33 cellular contexts compared by ENCODE assay signal in the genomic region with DNA sequence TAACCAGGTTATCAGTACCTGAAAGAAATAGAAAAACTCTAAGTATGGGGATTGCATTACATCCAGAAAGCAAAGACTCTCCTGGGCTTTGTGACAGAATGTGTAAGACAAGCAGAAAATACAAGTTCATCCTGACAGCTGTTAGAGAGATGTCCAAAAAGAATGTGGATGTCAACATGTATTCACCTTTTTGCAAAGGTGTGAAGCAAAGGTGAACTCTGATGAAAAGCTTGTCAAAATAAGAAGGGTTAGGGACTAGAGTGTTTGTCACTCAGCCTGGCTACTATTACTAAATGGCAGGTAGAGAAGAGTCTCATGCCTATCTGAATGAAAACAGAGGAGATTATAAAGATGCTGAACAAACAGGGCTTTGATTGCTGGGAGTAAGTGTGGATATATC.
"Had no signal": no experiment of that assay in that cellular context is flagged by ENCODE, and none has a peak within 500 bp of the region (broad histone marks: within the 10 kb centered on the region; RNA-seq: fewer than 3 reads in every experiment).

No MANE protein-coding gene starts in this region.

- H3K36me3 ChIP-seq: MG63 had no signal

- H3K9me3 ChIP-seq: MG63 had no signal

- H3K4me3 ChIP-seq: MG63 had no signal

- H3K27me3 ChIP-seq: MG63 had no signal

- DNase-seq: Karpas-422, Kasumi-1, KG1, MG63, MM.1S, MV-4-11, NCI-H1048, NCI-H1092, NCI-H1092 treated with DMSO at 0.1 percent for 48 hours, NCI-H1105, NCI-H1105 treated with DMSO at 0.1 percent for 48 hours, NCI-H1417, NCI-H1417 treated with DMSO at 0.1 percent for 48 hours, NCI-H1436, NCI-H1436 treated with DMSO at 0.1 percent for 48 hours, NCI-H1694, NCI-H1694 treated with DMSO at 0.1 percent for 48 hours, NCI-H187, NCI-H187 treated with DMSO at 0.1 percent for 48 hours, NCI-H1930, NCI-H2029, NCI-H2029 treated with DMSO at 0.1 percent for 48 hours, NCI-H2107, NCI-H2171, NCI-H2171 treated with DMSO at 0.1 percent for 48 hours, NCI-H2227 treated with DMSO at 0.1 percent for 48 hours, NCI-H226, NCI-H345, NCI-H446, NCI-H446 treated with DMSO at 0.1 percent for 48 hours, NCI-H510A, NCI-H510A treated with DMSO at 0.1 percent for 48 hours had no signal

- H3K9ac ChIP-seq: KMS-11 had no signal

- H3K27ac ChIP-seq: KMS-11 had no signal

- H3K4me2 ChIP-seq: KMS-11 had no signal
